Comparison of ENCODE assay signal across 2 cellular contexts in the genomic region with DNA sequence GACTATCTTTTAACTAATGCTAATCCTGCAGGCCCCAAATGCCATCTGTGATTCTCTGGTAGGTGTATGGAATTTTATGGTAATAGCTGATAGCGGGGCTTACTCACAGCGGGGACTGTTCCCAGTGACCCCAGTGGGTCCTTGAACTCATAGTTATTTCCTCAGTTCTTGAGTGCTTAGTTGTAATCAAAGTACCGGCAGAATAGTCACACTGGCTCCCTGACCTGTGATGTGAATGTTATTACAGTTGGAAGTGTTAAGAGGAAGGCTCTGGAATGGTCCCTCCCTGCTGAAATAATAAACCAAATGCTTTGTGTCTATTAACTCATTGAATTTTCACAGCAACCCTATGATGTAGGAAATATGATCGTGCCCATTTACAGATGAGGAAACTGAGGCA.
TF ChIP-seq lines count a peak whose summit lies in the region.

No MANE protein-coding gene starts in this region.

TF ChIP-seq in HepG2, 621 proteins besides CTCF, POLR2A, EP300 and RAD21:
- TF ChIP-seq ZNF629 (CRISPR knock-in tag; conservative IDR thresholded peaks at IDR 0.05) (peak; percentile 40), SNAPC2 (CRISPR knock-in tag; IDR thresholded peaks at IDR 0.05) (no peak)
TF ChIP-seq in HepG2: peak in this region for 1.

TF ChIP-seq in endothelial cell of umbilical vein, 7 proteins besides CTCF, POLR2A, EP300 and RAD21:
- TF ChIP-seq MYC (IDR thresholded peaks at IDR 0.05; ENCODE audit: low read depth, low read length) (no peak), EZH2 (IDR thresholded peaks at IDR 0.05; ENCODE audit: borderline replicate concordance, low read depth, low read length, severe bottlenecking) (no peak), GATA2 (IDR thresholded peaks at IDR 0.05; ENCODE audit: insufficient read depth, insufficient read length, low read depth, low read length) (no peak), POLR2AphosphoS5 (IDR thresholded peaks at IDR 0.05; ENCODE audit: insufficient read depth, low read depth, low read length) (no peak), JUN (IDR thresholded peaks at IDR 0.05; ENCODE audit: borderline replicate concordance, insufficient read depth, insufficient read length, low read depth) (no peak), FOS (IDR thresholded peaks at IDR 0.05; ENCODE audit: borderline replicate concordance, insufficient read depth, low read length) (no peak)
- TF ChIP-seq, protein P1, sequence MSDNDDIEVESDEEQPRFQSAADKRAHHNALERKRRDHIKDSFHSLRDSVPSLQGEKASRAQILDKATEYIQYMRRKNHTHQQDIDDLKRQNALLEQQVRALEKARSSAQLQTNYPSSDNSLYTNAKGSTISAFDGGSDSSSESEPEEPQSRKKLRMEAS (IDR thresholded peaks at IDR 0.05; ENCODE audit: insufficient read depth, insufficient read length), result no peak
